ENCODE assay signal across 8 cellular contexts in genomic region chr9:96398582-96399334, GRCh38. TPM values are rescaled to one million over a fixed set of nuclear protein-coding genes. Genes with fewer than 3 reads are reported as not detected.
DNase-seq lines count a peak whose midpoint lies in the region; ATAC-seq, FAIRE-seq and TF ChIP-seq lines count a peak whose summit lies in the region.
"Had no signal": no experiment of that assay in that cellular context is flagged by ENCODE, and none has a peak within 500 bp of the region (broad histone marks: within the 10 kb centered on the region; RNA-seq: fewer than 3 reads in every experiment).

No MANE protein-coding gene starts in this region.

- 60 to 88% methylated on average over 1 to 3 of the region's 3 CpGs for WGBS in transverse colon (ENCODE audit: low coverage in 1 of 2), 2 donors
- WGBS in pancreas, 2 donors = 81 to 84% methylated on average over 3 of the region's 3 CpGs

- intact Hi-C loops in transverse colon (cut with DNase I; ENCODE audit: low total_unique reads) = no loop called here
- intact Hi-C loops in pancreas (cut with DNase I) = no loop called here

- H3K9ac ChIP-seq in parathyroid adenoma = no peak overlapping the region

- H3K4me1 ChIP-seq in parathyroid adenoma (no peaks in the 10 kb centered on the region), transverse colon (no peaks in the 10 kb centered on the region), pancreas (no peaks in the 10 kb centered on the region)
- H3K4me1 ChIP-seq: esophagus squamous epithelium had no signal

- no peak overlapping the region for H3K4me2 ChIP-seq in parathyroid adenoma (ENCODE audit: low read length)

- TF ChIP-seq POLR2A in transverse colon (IDR thresholded peaks at IDR 0.05) = no peak

- TF ChIP-seq EP300 in transverse colon (IDR thresholded peaks at IDR 0.05; ENCODE audit: low read depth) = no peak

- no peaks in the 10 kb centered on the region for H3K79me2 ChIP-seq in parathyroid adenoma

- H3K27me3 ChIP-seq in parathyroid adenoma (ENCODE audit: control insufficient read depth, insufficient read depth, low read length) (no peaks in the 10 kb centered on the region), transverse colon (no peaks in the 10 kb centered on the region), pancreas (no peaks in the 10 kb centered on the region)
- H3K27me3 ChIP-seq: esophagus squamous epithelium had no signal

- DNase-seq in cerebellar cortex (ENCODE audit: low spot score) (peak; percentile 20), HPDE6-E6E7 (ENCODE audit: extremely low spot score) (no peak), transverse colon (no peak), pancreas (no peak)
- DNase-seq: esophagus squamous epithelium had no signal

- in situ Hi-C loops in transverse colon (cut with MboI; ENCODE audit: low pct_ligation_motif_present in 1 of 4, low pct_unique_long_range_greater_than_20kb in 1 of 4, low sequenced_read_pairs in 3 of 4) = no loop called here

- TF ChIP-seq CTCF in parathyroid adenoma (IDR thresholded peaks at IDR 0.05) (no peak), transverse colon (IDR thresholded peaks at IDR 0.05) (no peak), pancreas (IDR thresholded peaks at IDR 0.05) (no peak)

- H3K36me3 ChIP-seq in parathyroid adenoma (ENCODE audit: control insufficient read depth, insufficient read depth, low read length) (no peaks in the 10 kb centered on the region), transverse colon (no peaks in the 10 kb centered on the region), pancreas (no peaks in the 10 kb centered on the region)
- H3K36me3 ChIP-seq: esophagus squamous epithelium had no signal

- H3K27ac ChIP-seq in parathyroid adenoma = no peak overlapping the region
- H3K27ac ChIP-seq in transverse colon = peak overlapping the region in 2 of 4 donors; percentile 5 to 57
- H3K27ac ChIP-seq in pancreas = no peak overlapping the region

- no peak for FAIRE-seq in pancreas (lab: Jason Lieb, UNC)

- peak overlapping the region; percentile 53 for H2AFZ ChIP-seq in parathyroid adenoma

- H3K4me3 ChIP-seq in parathyroid adenoma (ENCODE audit: low read depth, low read length) (no peak overlapping the region), transverse colon (no peak overlapping the region), pancreas (no peak overlapping the region)
- H3K4me3 ChIP-seq: esophagus squamous epithelium had no signal

- peak; percentile 67 for ATAC-seq in GM19397 (IDR thresholded peaks at IDR 0.05; ENCODE audit: unreplicated experiment)
- ATAC-seq in HG03378 (IDR thresholded peaks at IDR 0.05; ENCODE audit: unreplicated experiment) = peak; percentile 58
- no peak for ATAC-seq in pancreas

- H3K9me3 ChIP-seq in parathyroid adenoma (ENCODE audit: control insufficient read depth, low read length) (no peaks in the 10 kb centered on the region), transverse colon (no peaks in the 10 kb centered on the region), pancreas (no peaks in the 10 kb centered on the region)
- H3K9me3 ChIP-seq: esophagus squamous epithelium had no signal

RNA-seq across cellular contexts. Expression of gene SLC35D2, which starts 15.2 kb away (rescaled TPM):
- total RNA-seq in transverse colon (10 to 100 TPM; 35.4 to 91.3 (median 72.7) TPM), pancreas (10 to 100 TPM; 19.7 to 27.5 (median 22.8) TPM)
- polyA plus RNA-seq in pancreas = 10 to 100 TPM; 13.9 to 21.3 TPM

RNA-seq across cellular contexts. Expression of gene ZNF367, which starts 19.4 kb away (rescaled TPM):
- total RNA-seq in transverse colon (1 to 10 TPM in 3 of 4 donors, not detected in 1; 1.2 to 2.1 (median 1.4) TPM), pancreas (1 to 10 TPM in 2 of 6 donors, under 1 TPM in 4; 0.37 to 1.2 (median 0.86) TPM)
- under 1 TPM; 0.23 to 0.45 TPM for polyA plus RNA-seq in pancreas

RNA-seq across cellular contexts. Expression of gene HABP4, which starts 51.2 kb away (rescaled TPM):
- total RNA-seq in transverse colon (10 to 100 TPM in 1 of 4 donors, 1 to 10 TPM in 3; 1.9 to 11.3 (median 5.0) TPM), pancreas (1 to 10 TPM; 2.8 to 5.1 (median 3.2) TPM)
- 10 to 100 TPM in 1 of 2 donors, 1 to 10 TPM in 1; 7.1 to 13.0 TPM for polyA plus RNA-seq in pancreas

Comparison
In these comparisons a context has a peak if more than half of its experiments do, and no peak if none do; other contexts are left out.
1. ATAC-seq: peak in GM19397 (single experiment) and HG03378 (single experiment); none in pancreas (0 of 4).